Comparison of ENCODE assay signal across 10 cellular contexts in the genomic region with DNA sequence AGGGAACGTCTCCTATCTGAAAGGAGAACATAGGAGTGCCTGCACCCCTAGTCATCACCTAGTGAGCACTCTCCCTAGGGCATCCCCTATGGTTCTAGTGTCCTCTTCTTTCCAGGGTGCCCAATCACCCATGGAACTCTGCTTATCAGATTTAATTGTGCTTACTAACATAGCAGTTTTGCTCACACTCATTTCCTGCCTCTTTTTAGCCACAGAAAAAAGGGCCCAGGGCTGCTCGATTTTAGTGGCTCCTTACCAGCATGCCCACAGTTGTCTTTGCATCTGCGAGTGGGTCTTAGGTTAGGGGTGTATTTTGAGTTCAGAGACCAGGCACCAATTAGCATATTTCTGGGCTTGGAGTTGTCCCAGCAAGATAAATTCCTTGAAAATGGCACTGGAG.
DNase-seq lines count a peak whose midpoint lies in the region; ATAC-seq and TF ChIP-seq lines count a peak whose summit lies in the region.
"Had no signal": no experiment of that assay in that cellular context is flagged by ENCODE, and none has a peak within 500 bp of the region (broad histone marks: within the 10 kb centered on the region; RNA-seq: fewer than 3 reads in every experiment).

No MANE protein-coding gene starts in this region.

- TF ChIP-seq POLR2A in suprapubic skin (IDR thresholded peaks at IDR 0.05): no peak

- H3K36me3 ChIP-seq in lower lobe of right lung (no peaks in the 10 kb centered on the region), suprapubic skin (no peaks in the 10 kb centered on the region)

- H3K27me3 ChIP-seq in lower lobe of right lung (ENCODE audit: low read depth) (no peaks in the 10 kb centered on the region), suprapubic skin (no peaks in the 10 kb centered on the region)

- peaks cover 23% of the 10 kb centered on the region for H3K9me3 Mint-ChIP-seq in mesothelial cell of epicardium

- peak overlapping the region; percentile 87 for H3K4me3 ChIP-seq in GM08714 (ENCODE audit: low read length)
- peak overlapping the region; percentile 59 for H3K4me3 ChIP-seq in lower lobe of right lung
- no peak overlapping the region for H3K4me3 ChIP-seq in suprapubic skin

- DNase-seq in RPMI7951 (ENCODE audit: low read depth) (peak; percentile 2), lower lobe of right lung (no peak), suprapubic skin (ENCODE audit: low spot score in 2 of 2) (no peak), mesothelial cell of epicardium (ENCODE audit: low spot score in 2 of 2, unreplicated experiment in 2 of 2) (no peak)
- DNase-seq: DMS79; stimulated activated CD4-positive, alpha-beta T cell treated with anti-CD3 and anti-CD28 coated beads, Interleukin-12 subunit alpha, Interleukin-12 subunit beta, amount 100 ng/mL, for 4 hours had no signal

- no peaks in the 10 kb centered on the region for H3K4me1 Mint-ChIP-seq in mesothelial cell of epicardium

- H3K27ac Mint-ChIP-seq in mesothelial cell of epicardium: no peak overlapping the region

- H3K9me3 ChIP-seq in lower lobe of right lung (no peaks in the 10 kb centered on the region), suprapubic skin (no peaks in the 10 kb centered on the region)

- no peak overlapping the region for H3K4me3 Mint-ChIP-seq in mesothelial cell of epicardium

- intact Hi-C loops in lower lobe of right lung (cut with DNase I): no loop called here

- H3K27ac ChIP-seq in lower lobe of right lung (peak overlapping the region; percentile 33), suprapubic skin (no peak overlapping the region)

- WGBS in suprapubic skin: 87% methylated on average over 3 of the region's 3 CpGs

- peaks cover 4% of the 10 kb centered on the region for H3K4me1 ChIP-seq in lower lobe of right lung
- H3K4me1 ChIP-seq in suprapubic skin: no peaks in the 10 kb centered on the region

- no peak for TF ChIP-seq EP300 in suprapubic skin (IDR thresholded peaks at IDR 0.05)

- TF ChIP-seq CTCF in lower lobe of right lung (IDR thresholded peaks at IDR 0.05) (no peak), suprapubic skin (IDR thresholded peaks at IDR 0.05) (no peak), mesothelial cell of epicardium (IDR thresholded peaks at IDR 0.05; ENCODE audit: unreplicated experiment) (no peak)

- H3K27me3 Mint-ChIP-seq in mesothelial cell of epicardium (ENCODE audit: low read depth): no peaks in the 10 kb centered on the region

- ATAC-seq in GM21528 (IDR thresholded peaks at IDR 0.05; ENCODE audit: low FRiP score, unreplicated experiment): peak; percentile 8
- ATAC-seq in lower lobe of right lung: no peak
- ATAC-seq in GM21390 (IDR thresholded peaks at IDR 0.05; ENCODE audit: unreplicated experiment): no peak
- no peak for ATAC-seq in HG03196 (IDR thresholded peaks at IDR 0.05; ENCODE audit: unreplicated experiment)

- H3K36me3 Mint-ChIP-seq in mesothelial cell of epicardium: no peaks in the 10 kb centered on the region
